28 cellular contexts compared by ENCODE assay signal in genomic region chr15:50848349-50848748, GRCh38.
"Had no signal": no experiment of that assay in that cellular context is flagged by ENCODE, and none has a peak within 500 bp of the region (broad histone marks: within the 10 kb centered on the region; RNA-seq: fewer than 3 reads in every experiment).

No MANE protein-coding gene starts in this region.

- H3K4me1 Mint-ChIP-seq: stimulated activated effector memory CD8-positive, alpha-beta T cell treated with anti-CD3 and anti-CD28 coated beads, Interleukin-12 subunit alpha, Interleukin-12 subunit beta, amount 100 ng/mL, for 72 hours; stimulated activated memory B cell treated with anti-CD40 and anti-IgM and Interleukin-4, amounts not matched to agents 10 μg/mL and 1 μg/mL and 100 μg/mL, for 72 hours; stimulated activated naive B cell treated with anti-CD40 and anti-IgM and Interleukin-4, amounts not matched to agents 10 μg/mL and 1 μg/mL and 100 μg/mL, for 72 hours; stimulated activated naive CD8-positive, alpha-beta T cell treated with anti-CD3 and anti-CD28 coated beads, Interleukin-15, amount 100 ng/mL, for 72 hours had no signal

- H3K27me3 ChIP-seq: stomach, suprapubic skin, testis, thyroid gland, tibial artery, tibial nerve, transverse colon, upper lobe of left lung, upper lobe of right lung, vagina had no signal

- H3K27ac Mint-ChIP-seq: stimulated activated effector memory CD8-positive, alpha-beta T cell treated with anti-CD3 and anti-CD28 coated beads, Interleukin-12 subunit alpha, Interleukin-12 subunit beta, amount 100 ng/mL, for 72 hours; stimulated activated memory B cell treated with anti-CD40 and anti-IgM and Interleukin-4, amounts not matched to agents 10 μg/mL and 1 μg/mL and 100 μg/mL, for 72 hours; stimulated activated naive B cell treated with anti-CD40 and anti-IgM and Interleukin-4, amounts not matched to agents 10 μg/mL and 1 μg/mL and 100 μg/mL, for 72 hours; stimulated activated naive CD8-positive, alpha-beta T cell treated with anti-CD3 and anti-CD28 coated beads, Interleukin-15, Interleukin-2, amounts not matched to agents 100 ng/mL and 50 ng/mL, for 24 hours; type B pancreatic cell had no signal

- H3K36me3 Mint-ChIP-seq: stimulated activated effector memory CD8-positive, alpha-beta T cell treated with anti-CD3 and anti-CD28 coated beads, Interleukin-12 subunit alpha, Interleukin-12 subunit beta, amount 100 ng/mL, for 72 hours; stimulated activated memory B cell treated with anti-CD40 and anti-IgM and Interleukin-4, amounts not matched to agents 10 μg/mL and 1 μg/mL and 100 μg/mL, for 72 hours; type B pancreatic cell had no signal

- H3K4me1 ChIP-seq: stomach, suprapubic skin, testis, thyroid gland, tibial artery, tibial nerve, transverse colon, upper lobe of left lung, upper lobe of right lung, vagina had no signal

- H3K27ac ChIP-seq: stomach, suprapubic skin, testis, thoracic aorta, thyroid gland, tibial artery, tibial nerve, transverse colon, upper lobe of left lung, upper lobe of right lung, vagina had no signal

- H3K9me3 ChIP-seq: suprapubic skin, testis, thoracic aorta, thyroid gland, tibial artery, transverse colon, upper lobe of left lung, upper lobe of right lung, vagina had no signal

- H3K4me3 ChIP-seq: stomach, suprapubic skin, testis, thoracic aorta, thyroid gland, tibial artery, tibial nerve, transverse colon, upper lobe of left lung, upper lobe of right lung, vagina had no signal

- H3K27me3 Mint-ChIP-seq: stimulated activated memory B cell treated with anti-CD40 and anti-IgM and Interleukin-4, amounts not matched to agents 10 μg/mL and 1 μg/mL and 100 μg/mL, for 72 hours; stimulated activated naive CD8-positive, alpha-beta T cell treated with anti-CD3 and anti-CD28 coated beads, Interleukin-15, amount 100 ng/mL, for 72 hours; type B pancreatic cell had no signal

- ATAC-seq: stimulated activated effector memory CD8-positive, alpha-beta T cell treated with anti-CD3 and anti-CD28 coated beads, Interleukin-12 subunit alpha, Interleukin-12 subunit beta, amount 100 ng/mL, for 72 hours; stimulated activated memory B cell treated with anti-CD40 and anti-IgM and Interleukin-4, amounts not matched to agents 10 μg/mL and 1 μg/mL and 100 μg/mL, for 72 hours; stimulated activated naive B cell treated with anti-CD40 and anti-IgM and Interleukin-4, amounts not matched to agents 10 μg/mL and 1 μg/mL and 100 μg/mL, for 72 hours; stimulated activated naive CD8-positive, alpha-beta T cell treated with anti-CD3 and anti-CD28 coated beads, Interleukin-15, amount 100 ng/mL, for 72 hours; stimulated activated naive CD8-positive, alpha-beta T cell treated with anti-CD3 and anti-CD28 coated beads, Interleukin-15, Interleukin-2, amounts not matched to agents 100 U/mL and 50 U/mL, for 24 hours; upper lobe of right lung had no signal

- H3K4me3 Mint-ChIP-seq: stimulated activated effector memory CD8-positive, alpha-beta T cell treated with anti-CD3 and anti-CD28 coated beads, Interleukin-12 subunit alpha, Interleukin-12 subunit beta, amount 100 ng/mL, for 72 hours; stimulated activated memory B cell treated with anti-CD40 and anti-IgM and Interleukin-4, amounts not matched to agents 10 μg/mL and 1 μg/mL and 100 μg/mL, for 72 hours; stimulated activated naive B cell treated with anti-CD40 and anti-IgM and Interleukin-4, amounts not matched to agents 10 μg/mL and 1 μg/mL and 100 μg/mL, for 72 hours; stimulated activated naive CD8-positive, alpha-beta T cell treated with anti-CD3 and anti-CD28 coated beads, Interleukin-15, amount 100 ng/mL, for 72 hours; stimulated activated naive CD8-positive, alpha-beta T cell treated with anti-CD3 and anti-CD28 coated beads, Interleukin-15, Interleukin-2, amounts not matched to agents 100 ng/mL and 50 ng/mL, for 24 hours; type B pancreatic cell had no signal

- H3K36me3 ChIP-seq: stomach, suprapubic skin, thoracic aorta, thyroid gland, tibial artery, tibial nerve, transverse colon, upper lobe of left lung, upper lobe of right lung, vagina had no signal

- DNase-seq: stimulated activated CD4-positive, alpha-beta T cell treated with anti-CD3 and anti-CD28 coated beads, Interleukin-2, amount 100 ng/mL, for 48 hours; stimulated activated CD4-positive, alpha-beta T cell treated with anti-CD3 and anti-CD28 coated beads, Interleukin-4, amount 100 ng/mL, for 1 hour; stimulated activated CD4-positive, alpha-beta T cell treated with anti-CD3 and anti-CD28 coated beads, Interleukin-4, amount 100 ng/mL, for 24 hours; stimulated activated CD4-positive, alpha-beta T cell treated with anti-CD3 and anti-CD28 coated beads, Interleukin-4, amount 100 ng/mL, for 4 hours; stimulated activated CD8-positive, alpha-beta memory T cell treated with anti-CD3 and anti-CD28 coated beads, Interleukin-4, amount 100 ng/mL, for 48 hours; stimulated activated naive B cell treated with anti-CD40 and anti-IgM and Interleukin-4, amounts not matched to agents 10 μg/mL and 1 μg/mL and 100 μg/mL, for 72 hours; stimulated activated naive CD4-positive, alpha-beta T cell; stimulated activated naive CD4-positive, alpha-beta T cell treated with Interleukin-2 at 50 U/mL for 16 hours; stimulated activated naive CD8-positive, alpha-beta T cell treated with anti-CD3 and anti-CD28 coated beads, Interleukin-15, amount 100 ng/mL, for 72 hours; stimulated activated naive CD8-positive, alpha-beta T cell treated with anti-CD3 and anti-CD28 coated beads, Interleukin-15, Interleukin-2, amounts not matched to agents 100 U/mL and 50 U/mL, for 24 hours; stomach; substantia nigra; testis; thyroid gland; tibial artery; transverse colon; trophoblast cell; upper lobe of left lung; upper lobe of right lung had no signal

- H3K9me3 Mint-ChIP-seq: stimulated activated effector memory CD8-positive, alpha-beta T cell treated with anti-CD3 and anti-CD28 coated beads, Interleukin-12 subunit alpha, Interleukin-12 subunit beta, amount 100 ng/mL, for 72 hours had no signal

- FAIRE-seq: urothelium cell line had no signal
